In the genomic region with DNA sequence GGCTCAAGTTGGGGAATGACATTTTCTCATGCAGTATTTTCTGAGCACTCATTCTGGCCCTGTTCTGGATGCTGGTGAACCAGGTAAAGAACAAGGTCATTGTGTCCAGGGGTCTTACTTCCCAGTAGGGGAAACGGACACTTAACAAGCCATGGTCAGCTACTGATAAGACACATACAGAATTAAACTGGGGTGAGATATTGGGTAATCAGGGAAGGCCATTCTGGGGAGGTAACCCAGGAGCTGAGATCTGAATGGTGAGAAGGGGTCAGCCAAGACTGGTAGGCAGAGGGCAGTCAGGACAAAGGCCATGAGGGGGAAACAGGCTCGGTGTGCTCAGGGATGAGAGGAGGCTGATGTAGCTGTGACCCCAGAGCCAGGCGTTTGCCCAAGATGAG, we compare ENCODE assay signal across 28 cellular contexts. TPM values are rescaled to one million over a fixed set of nuclear protein-coding genes. Genes with fewer than 3 reads are reported as not detected.
DNase-seq lines count a peak whose midpoint lies in the region; ATAC-seq and TF ChIP-seq lines count a peak whose summit lies in the region.
"Had no signal": no experiment of that assay in that cellular context is flagged by ENCODE, and none has a peak within 500 bp of the region (broad histone marks: within the 10 kb centered on the region; RNA-seq: fewer than 3 reads in every experiment).

No MANE protein-coding gene starts in this region.

- H3K9me3 ChIP-seq in CD4-positive, CD25-positive, alpha-beta regulatory T cell (ENCODE audit: control insufficient read depth in 2 of 2, low read length in 2 of 2) = no peaks in the 10 kb centered on the region
- H3K9me3 ChIP-seq in T-helper 17 cell (ENCODE audit: control insufficient read depth, low read length, poor library complexity, severe bottlenecking) (no peaks in the 10 kb centered on the region), prostate gland (no peaks in the 10 kb centered on the region)
- H3K9me3 ChIP-seq: ascending aorta; BLaER1 treated with 17β-estradiol and CSF1 and Interleukin-3, amounts not matched to agents 10 nM and 100 nM; esophagus muscularis mucosa; left lung; testis had no signal

- intact Hi-C loops in prostate gland (cut with DNase I) = no loop called here

- H3K4me1 Mint-ChIP-seq in CD4-positive, CD25-positive, alpha-beta regulatory T cell = peaks cover 0 to 22% (median 16%) of the 10 kb centered on the region in 4 donors
- peaks cover 21% of the 10 kb centered on the region for H3K4me1 Mint-ChIP-seq in T-helper 17 cell
- H3K4me1 Mint-ChIP-seq in nephron progenitor cell = peaks cover 12% of the 10 kb centered on the region

- 84% methylated on average over 3 of the region's 3 CpGs for WGBS in prostate gland

- no peak for DNase-seq in CD4-positive, CD25-positive, alpha-beta regulatory T cell
- DNase-seq in T-helper 17 cell (no peak), caudate nucleus (lab: John Stamatoyannopoulos, UW) (no peak), nephron progenitor cell (no peak), prostate gland (ENCODE audit: low spot score) (no peak)
- DNase-seq: activated CD4-positive, alpha-beta T cell treated with anti-CD3 and anti-CD28 coated beads for 1 hour; activated CD8-positive, alpha-beta memory T cell treated with anti-CD3 and anti-CD28 coated beads for 24 hours; activated naive CD4-positive, alpha-beta T cell treated with Interleukin-2 at 50 U/mL for 16 hours; left lung; MM.1S; NCI-H1417 treated with DMSO at 0.1 percent for 48 hours; NCI-H2081 treated with DMSO at 0.1 percent for 48 hours; NCI-H226; NCI-H748 treated with DMSO at 0.1 percent for 48 hours; retina; RPMI8226; small intestine; T-helper 1 cell; testis had no signal

- H3K4me3 ChIP-seq in CD4-positive, CD25-positive, alpha-beta regulatory T cell (ENCODE audit: low read depth, low read length) = no peak overlapping the region
- H3K4me3 ChIP-seq in prostate gland = no peak overlapping the region
- H3K4me3 ChIP-seq: ascending aorta; BLaER1 treated with 17β-estradiol and CSF1 and Interleukin-3, amounts not matched to agents 10 nM and 100 nM; cardiac muscle cell; esophagus muscularis mucosa; left lung; testis had no signal

- H3K4me1 ChIP-seq in CD4-positive, CD25-positive, alpha-beta regulatory T cell (ENCODE audit: control insufficient read depth, insufficient read depth, low read length, poor library complexity, severe bottlenecking) = no peaks in the 10 kb centered on the region
- H3K4me1 ChIP-seq in prostate gland (replicated peaks) = no peaks in the 10 kb centered on the region
- H3K4me1 ChIP-seq: ascending aorta had no signal

- H3K27ac Mint-ChIP-seq in CD4-positive, CD25-positive, alpha-beta regulatory T cell = peak overlapping the region; percentile 7 to 64 (median 32)
- H3K27ac Mint-ChIP-seq in T-helper 17 cell = peak overlapping the region; percentile 43
- H3K27ac Mint-ChIP-seq in nephron progenitor cell = peak overlapping the region; percentile 95

- H3K4me3 Mint-ChIP-seq in CD4-positive, CD25-positive, alpha-beta regulatory T cell = no peak overlapping the region
- no peak overlapping the region for H3K4me3 Mint-ChIP-seq in T-helper 17 cell
- no peak overlapping the region for H3K4me3 Mint-ChIP-seq in nephron progenitor cell

- H3K9me3 Mint-ChIP-seq in CD4-positive, CD25-positive, alpha-beta regulatory T cell = no peaks in the 10 kb centered on the region
- no peaks in the 10 kb centered on the region for H3K9me3 Mint-ChIP-seq in nephron progenitor cell

- H3K27ac ChIP-seq in CD4-positive, CD25-positive, alpha-beta regulatory T cell (ENCODE audit: insufficient read depth, low read length, poor library complexity, severe bottlenecking) = no peak overlapping the region
- H3K27ac ChIP-seq in caudate nucleus (ENCODE audit: low read depth, low read length) (peak overlapping the region; percentile 67), prostate gland (no peak overlapping the region)
- H3K27ac ChIP-seq: ascending aorta, cardiac muscle cell, esophagus muscularis mucosa, KMS-11, left lung, testis had no signal

- H3K27me3 ChIP-seq in CD4-positive, CD25-positive, alpha-beta regulatory T cell (ENCODE audit: control insufficient read depth, insufficient read depth, low read length) = no peaks in the 10 kb centered on the region
- H3K27me3 ChIP-seq in prostate gland (replicated peaks; ENCODE audit: insufficient read depth) = no peaks in the 10 kb centered on the region
- H3K27me3 ChIP-seq: ascending aorta; BLaER1 treated with 17β-estradiol and CSF1 and Interleukin-3, amounts not matched to agents 10 nM and 100 nM; cardiac muscle cell; esophagus muscularis mucosa; left lung; testis had no signal

- peaks cover 20% of the 10 kb centered on the region for H3K36me3 Mint-ChIP-seq in CD4-positive, CD25-positive, alpha-beta regulatory T cell
- H3K36me3 Mint-ChIP-seq in T-helper 17 cell (ENCODE audit: low read depth) (peaks cover 4% of the 10 kb centered on the region), nephron progenitor cell (ENCODE audit: low read depth) (peaks cover 13% of the 10 kb centered on the region)

- ATAC-seq in CD4-positive, CD25-positive, alpha-beta regulatory T cell (ENCODE audit: low read depth in 2 of 2) = no peak
- no peak for ATAC-seq in T-helper 17 cell
- ATAC-seq in HG03457 (IDR thresholded peaks at IDR 0.05; ENCODE audit: unreplicated experiment) = no peak
- no peak for ATAC-seq in HG03097 (IDR thresholded peaks at IDR 0.05; ENCODE audit: low FRiP score, unreplicated experiment)
- ATAC-seq in GM19397 (IDR thresholded peaks at IDR 0.05; ENCODE audit: unreplicated experiment) = no peak
- ATAC-seq: HCT116 had no signal

- no peak for TF ChIP-seq CTCF in nephron progenitor cell (IDR thresholded peaks at IDR 0.05)
- no peak for TF ChIP-seq CTCF in prostate gland (IDR thresholded peaks at IDR 0.05)

- no peaks in the 10 kb centered on the region for H3K27me3 Mint-ChIP-seq in CD4-positive, CD25-positive, alpha-beta regulatory T cell
- H3K27me3 Mint-ChIP-seq in T-helper 17 cell = no peaks in the 10 kb centered on the region
- peaks cover 8% of the 10 kb centered on the region for H3K27me3 Mint-ChIP-seq in nephron progenitor cell (ENCODE audit: low read depth, poor library complexity)

- TF ChIP-seq POLR2A in prostate gland (IDR thresholded peaks at IDR 0.05) = no peak

- H3K36me3 ChIP-seq in CD4-positive, CD25-positive, alpha-beta regulatory T cell (ENCODE audit: control insufficient read depth, insufficient read depth, low read length) = peaks cover 51% of the 10 kb centered on the region
- peaks cover 0 to 4% of the 10 kb centered on the region in 2 donors for H3K36me3 ChIP-seq in prostate gland
- H3K36me3 ChIP-seq: ascending aorta had no signal

RNA-seq across cellular contexts. Expression of a gene that starts 45.8 kb away (rescaled TPM):
- total RNA-seq in CD4-positive, CD25-positive, alpha-beta regulatory T cell = 97.4 TPM
- polyA plus RNA-seq in CD4-positive, CD25-positive, alpha-beta regulatory T cell = 100 to 1,000 TPM; 168 to 218 (median 175) TPM
- total RNA-seq in T-helper 17 cell (10 to 100 TPM; 76.3 to 98.0 TPM), prostate gland (10 to 100 TPM; 38.6 to 87.5 TPM)

Comparison
In these comparisons a context has a peak if more than half of its experiments do, and no peak if none do; other contexts are left out.
1. H3K27ac Mint-ChIP-seq: peak in every context shown above with its lines; median percentile 95 in nephron progenitor cell; 43 in T-helper 17 cell; 32 in CD4-positive, CD25-positive, alpha-beta regulatory T cell.